1 cellular context compared by ENCODE assay signal in the genomic region with DNA sequence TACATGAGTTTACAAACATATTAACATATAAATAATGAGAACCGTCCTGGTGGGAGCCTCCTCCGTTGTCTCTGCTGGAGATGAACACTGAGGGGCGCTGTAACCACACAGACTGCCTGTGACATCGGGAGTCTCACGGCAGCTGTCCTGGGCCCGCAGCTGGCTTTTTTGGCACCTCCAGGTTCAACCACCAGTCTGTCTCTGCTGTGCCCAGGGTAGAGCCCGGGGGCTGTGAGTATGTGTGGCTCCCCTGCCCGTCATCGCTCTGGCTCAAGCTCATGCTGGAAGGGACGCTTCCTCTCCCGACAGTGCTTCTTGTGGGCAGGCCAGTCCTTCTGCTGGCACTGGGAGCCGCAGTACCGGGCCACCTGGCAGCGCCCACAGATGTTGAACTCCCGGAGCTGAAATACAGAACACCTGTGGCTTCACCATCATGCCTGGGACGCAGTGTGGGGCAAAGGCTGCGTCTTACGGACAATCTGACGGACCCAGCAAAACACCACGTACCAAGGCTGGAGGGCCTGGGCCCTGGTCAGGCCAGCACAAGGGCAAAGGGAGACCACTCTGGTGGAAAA.
TF ChIP-seq lines count a peak whose summit lies in the region.

No MANE protein-coding gene starts in this region.

TF ChIP-seq in GM23338, 12 proteins besides CTCF, POLR2A, EP300 and RAD21 (continued from another document):
- TF ChIP-seq, protein P1, sequence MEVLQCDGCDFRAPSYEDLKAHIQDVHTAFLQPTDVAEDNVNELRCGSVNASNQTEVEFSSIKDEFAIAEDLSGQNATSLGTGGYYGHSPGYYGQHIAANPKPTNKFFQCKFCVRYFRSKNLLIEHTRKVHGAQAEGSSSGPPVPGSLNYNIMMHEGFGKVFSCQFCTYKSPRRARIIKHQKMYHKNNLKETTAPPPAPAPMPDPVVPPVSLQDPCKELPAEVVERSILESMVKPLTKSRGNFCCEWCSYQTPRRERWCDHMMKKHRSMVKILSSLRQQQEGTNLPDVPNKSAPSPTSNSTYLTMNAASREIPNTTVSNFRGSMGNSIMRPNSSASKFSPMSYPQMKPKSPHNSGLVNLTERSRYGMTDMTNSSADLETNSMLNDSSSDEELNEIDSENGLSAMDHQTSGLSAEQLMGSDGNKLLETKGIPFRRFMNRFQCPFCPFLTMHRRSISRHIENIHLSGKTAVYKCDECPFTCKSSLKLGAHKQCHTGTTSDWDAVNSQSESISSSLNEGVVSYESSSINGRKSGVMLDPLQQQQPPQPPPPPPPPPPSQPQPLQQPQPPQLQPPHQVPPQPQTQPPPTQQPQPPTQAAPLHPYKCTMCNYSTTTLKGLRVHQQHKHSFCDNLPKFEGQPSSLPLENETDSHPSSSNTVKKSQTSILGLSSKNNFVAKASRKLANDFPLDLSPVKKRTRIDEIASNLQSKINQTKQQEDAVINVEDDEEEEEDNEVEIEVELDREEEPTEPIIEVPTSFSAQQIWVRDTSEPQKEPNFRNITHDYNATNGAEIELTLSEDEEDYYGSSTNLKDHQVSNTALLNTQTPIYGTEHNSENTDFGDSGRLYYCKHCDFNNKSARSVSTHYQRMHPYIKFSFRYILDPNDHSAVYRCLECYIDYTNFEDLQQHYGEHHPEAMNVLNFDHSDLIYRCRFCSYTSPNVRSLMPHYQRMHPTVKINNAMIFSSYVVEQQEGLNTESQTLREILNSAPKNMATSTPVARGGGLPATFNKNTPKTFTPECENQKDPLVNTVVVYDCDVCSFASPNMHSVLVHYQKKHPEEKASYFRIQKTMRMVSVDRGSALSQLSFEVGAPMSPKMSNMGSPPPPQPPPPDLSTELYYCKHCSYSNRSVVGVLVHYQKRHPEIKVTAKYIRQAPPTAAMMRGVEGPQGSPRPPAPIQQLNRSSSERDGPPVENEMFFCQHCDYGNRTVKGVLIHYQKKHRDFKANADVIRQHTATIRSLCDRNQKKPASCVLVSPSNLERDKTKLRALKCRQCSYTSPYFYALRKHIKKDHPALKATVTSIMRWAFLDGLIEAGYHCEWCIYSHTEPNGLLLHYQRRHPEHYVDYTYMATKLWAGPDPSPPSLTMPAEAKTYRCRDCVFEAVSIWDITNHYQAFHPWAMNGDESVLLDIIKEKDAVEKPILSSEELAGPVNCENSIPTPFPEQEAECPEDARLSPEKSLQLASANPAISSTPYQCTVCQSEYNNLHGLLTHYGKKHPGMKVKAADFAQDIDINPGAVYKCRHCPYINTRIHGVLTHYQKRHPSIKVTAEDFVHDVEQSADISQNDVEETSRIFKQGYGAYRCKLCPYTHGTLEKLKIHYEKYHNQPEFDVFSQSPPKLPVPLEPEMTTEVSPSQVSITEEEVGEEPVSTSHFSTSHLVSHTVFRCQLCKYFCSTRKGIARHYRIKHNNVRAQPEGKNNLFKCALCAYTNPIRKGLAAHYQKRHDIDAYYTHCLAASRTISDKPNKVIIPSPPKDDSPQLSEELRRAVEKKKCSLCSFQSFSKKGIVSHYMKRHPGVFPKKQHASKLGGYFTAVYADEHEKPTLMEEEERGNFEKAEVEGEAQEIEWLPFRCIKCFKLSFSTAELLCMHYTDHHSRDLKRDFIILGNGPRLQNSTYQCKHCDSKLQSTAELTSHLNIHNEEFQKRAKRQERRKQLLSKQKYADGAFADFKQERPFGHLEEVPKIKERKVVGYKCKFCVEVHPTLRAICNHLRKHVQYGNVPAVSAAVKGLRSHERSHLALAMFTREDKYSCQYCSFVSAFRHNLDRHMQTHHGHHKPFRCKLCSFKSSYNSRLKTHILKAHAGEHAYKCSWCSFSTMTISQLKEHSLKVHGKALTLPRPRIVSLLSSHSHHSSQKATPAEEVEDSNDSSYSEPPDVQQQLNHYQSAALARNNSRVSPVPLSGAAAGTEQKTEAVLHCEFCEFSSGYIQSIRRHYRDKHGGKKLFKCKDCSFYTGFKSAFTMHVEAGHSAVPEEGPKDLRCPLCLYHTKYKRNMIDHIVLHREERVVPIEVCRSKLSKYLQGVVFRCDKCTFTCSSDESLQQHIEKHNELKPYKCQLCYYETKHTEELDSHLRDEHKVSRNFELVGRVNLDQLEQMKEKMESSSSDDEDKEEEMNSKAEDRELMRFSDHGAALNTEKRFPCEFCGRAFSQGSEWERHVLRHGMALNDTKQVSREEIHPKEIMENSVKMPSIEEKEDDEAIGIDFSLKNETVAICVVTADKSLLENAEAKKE (CRISPR knock-in tag; IDR thresholded peaks at IDR 0.05) = no peak
- TF ChIP-seq ZNF114 (CRISPR knock-in tag; IDR thresholded peaks at IDR 0.05) (no peak), ZNF331 (CRISPR knock-in tag; IDR thresholded peaks at IDR 0.05; ENCODE audit: low read depth) (no peak), EZH2phosphoT487 (IDR thresholded peaks at IDR 0.05; ENCODE audit: unreplicated experiment) (no peak), STAT1 (IDR thresholded peaks at IDR 0.05; ENCODE audit: unreplicated experiment) (no peak), EZH2 (IDR thresholded peaks at IDR 0.05; ENCODE audit: low read depth, unreplicated experiment) (no peak), JUNB (IDR thresholded peaks at IDR 0.05; ENCODE audit: unreplicated experiment) (no peak), POLR2AphosphoS5 (IDR thresholded peaks at IDR 0.05; ENCODE audit: low read depth) (no peak)
- TF ChIP-seq, protein P2, sequence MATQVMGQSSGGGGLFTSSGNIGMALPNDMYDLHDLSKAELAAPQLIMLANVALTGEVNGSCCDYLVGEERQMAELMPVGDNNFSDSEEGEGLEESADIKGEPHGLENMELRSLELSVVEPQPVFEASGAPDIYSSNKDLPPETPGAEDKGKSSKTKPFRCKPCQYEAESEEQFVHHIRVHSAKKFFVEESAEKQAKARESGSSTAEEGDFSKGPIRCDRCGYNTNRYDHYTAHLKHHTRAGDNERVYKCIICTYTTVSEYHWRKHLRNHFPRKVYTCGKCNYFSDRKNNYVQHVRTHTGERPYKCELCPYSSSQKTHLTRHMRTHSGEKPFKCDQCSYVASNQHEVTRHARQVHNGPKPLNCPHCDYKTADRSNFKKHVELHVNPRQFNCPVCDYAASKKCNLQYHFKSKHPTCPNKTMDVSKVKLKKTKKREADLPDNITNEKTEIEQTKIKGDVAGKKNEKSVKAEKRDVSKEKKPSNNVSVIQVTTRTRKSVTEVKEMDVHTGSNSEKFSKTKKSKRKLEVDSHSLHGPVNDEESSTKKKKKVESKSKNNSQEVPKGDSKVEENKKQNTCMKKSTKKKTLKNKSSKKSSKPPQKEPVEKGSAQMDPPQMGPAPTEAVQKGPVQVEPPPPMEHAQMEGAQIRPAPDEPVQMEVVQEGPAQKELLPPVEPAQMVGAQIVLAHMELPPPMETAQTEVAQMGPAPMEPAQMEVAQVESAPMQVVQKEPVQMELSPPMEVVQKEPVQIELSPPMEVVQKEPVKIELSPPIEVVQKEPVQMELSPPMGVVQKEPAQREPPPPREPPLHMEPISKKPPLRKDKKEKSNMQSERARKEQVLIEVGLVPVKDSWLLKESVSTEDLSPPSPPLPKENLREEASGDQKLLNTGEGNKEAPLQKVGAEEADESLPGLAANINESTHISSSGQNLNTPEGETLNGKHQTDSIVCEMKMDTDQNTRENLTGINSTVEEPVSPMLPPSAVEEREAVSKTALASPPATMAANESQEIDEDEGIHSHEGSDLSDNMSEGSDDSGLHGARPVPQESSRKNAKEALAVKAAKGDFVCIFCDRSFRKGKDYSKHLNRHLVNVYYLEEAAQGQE (IDR thresholded peaks at IDR 0.05; ENCODE audit: unreplicated experiment) = no peak
